In the genomic region with DNA sequence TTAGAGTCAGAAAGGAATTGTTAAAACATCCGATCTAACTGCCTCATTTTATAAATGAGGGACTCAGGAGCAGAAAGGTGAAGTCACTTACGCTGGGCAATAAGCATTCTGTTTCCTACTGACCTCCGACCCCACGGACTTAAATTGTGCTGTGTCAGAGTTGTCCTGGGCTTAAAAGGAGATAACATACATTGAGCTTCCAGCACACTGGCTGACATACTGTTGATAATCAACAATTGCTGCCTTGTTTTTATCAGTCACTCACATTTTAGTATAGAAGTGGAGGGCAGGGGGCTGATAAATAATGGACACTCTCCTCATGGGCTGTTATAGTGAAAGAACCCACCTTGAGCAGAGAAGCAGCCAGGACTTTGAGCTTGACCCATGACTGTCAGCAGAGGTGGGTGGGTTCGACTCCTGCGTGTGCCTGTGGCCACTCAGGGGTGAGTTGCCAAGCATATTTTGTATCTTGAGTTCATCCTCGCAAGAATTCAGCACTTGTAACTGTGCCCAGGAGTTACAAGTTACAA, we compare ENCODE assay signal across 1 cellular context.
TF ChIP-seq lines count a peak whose summit lies in the region.

No MANE protein-coding gene starts in this region.

TF ChIP-seq in WTC11, 78 proteins besides CTCF, POLR2A, EP300 and RAD21 (continued from another document):
- TF ChIP-seq USF2 (CRISPR knock-in tag; IDR thresholded peaks at IDR 0.05): no peak
- TF ChIP-seq NR1H2 (CRISPR knock-in tag; IDR thresholded peaks at IDR 0.05): no peak
- TF ChIP-seq, protein P1, sequence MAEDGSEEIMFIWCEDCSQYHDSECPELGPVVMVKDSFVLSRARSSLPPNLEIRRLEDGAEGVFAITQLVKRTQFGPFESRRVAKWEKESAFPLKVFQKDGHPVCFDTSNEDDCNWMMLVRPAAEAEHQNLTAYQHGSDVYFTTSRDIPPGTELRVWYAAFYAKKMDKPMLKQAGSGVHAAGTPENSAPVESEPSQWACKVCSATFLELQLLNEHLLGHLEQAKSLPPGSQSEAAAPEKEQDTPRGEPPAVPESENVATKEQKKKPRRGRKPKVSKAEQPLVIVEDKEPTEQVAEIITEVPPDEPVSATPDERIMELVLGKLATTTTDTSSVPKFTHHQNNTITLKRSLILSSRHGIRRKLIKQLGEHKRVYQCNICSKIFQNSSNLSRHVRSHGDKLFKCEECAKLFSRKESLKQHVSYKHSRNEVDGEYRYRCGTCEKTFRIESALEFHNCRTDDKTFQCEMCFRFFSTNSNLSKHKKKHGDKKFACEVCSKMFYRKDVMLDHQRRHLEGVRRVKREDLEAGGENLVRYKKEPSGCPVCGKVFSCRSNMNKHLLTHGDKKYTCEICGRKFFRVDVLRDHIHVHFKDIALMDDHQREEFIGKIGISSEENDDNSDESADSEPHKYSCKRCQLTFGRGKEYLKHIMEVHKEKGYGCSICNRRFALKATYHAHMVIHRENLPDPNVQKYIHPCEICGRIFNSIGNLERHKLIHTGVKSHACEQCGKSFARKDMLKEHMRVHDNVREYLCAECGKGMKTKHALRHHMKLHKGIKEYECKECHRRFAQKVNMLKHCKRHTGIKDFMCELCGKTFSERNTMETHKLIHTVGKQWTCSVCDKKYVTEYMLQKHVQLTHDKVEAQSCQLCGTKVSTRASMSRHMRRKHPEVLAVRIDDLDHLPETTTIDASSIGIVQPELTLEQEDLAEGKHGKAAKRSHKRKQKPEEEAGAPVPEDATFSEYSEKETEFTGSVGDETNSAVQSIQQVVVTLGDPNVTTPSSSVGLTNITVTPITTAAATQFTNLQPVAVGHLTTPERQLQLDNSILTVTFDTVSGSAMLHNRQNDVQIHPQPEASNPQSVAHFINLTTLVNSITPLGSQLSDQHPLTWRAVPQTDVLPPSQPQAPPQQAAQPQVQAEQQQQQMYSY (CRISPR knock-in tag; IDR thresholded peaks at IDR 0.05): no peak
- no peak for TF ChIP-seq PRRX2 (CRISPR knock-in tag; IDR thresholded peaks at IDR 0.05)
- no peak for TF ChIP-seq ATF1 (CRISPR knock-in tag; IDR thresholded peaks at IDR 0.05)
- no peak for TF ChIP-seq ZNF512 (CRISPR knock-in tag; IDR thresholded peaks at IDR 0.05; ENCODE audit: borderline replicate concordance)
- no peak for TF ChIP-seq USF1 (CRISPR knock-in tag; IDR thresholded peaks at IDR 0.05)
- TF ChIP-seq ZNF423 (CRISPR knock-in tag; IDR thresholded peaks at IDR 0.05): no peak
- no peak for TF ChIP-seq ZNF219 (CRISPR knock-in tag; IDR thresholded peaks at IDR 0.05; ENCODE audit: borderline replicate concordance)
- TF ChIP-seq MYBL2 (CRISPR knock-in tag; IDR thresholded peaks at IDR 0.05): no peak
- TF ChIP-seq, protein P2, sequence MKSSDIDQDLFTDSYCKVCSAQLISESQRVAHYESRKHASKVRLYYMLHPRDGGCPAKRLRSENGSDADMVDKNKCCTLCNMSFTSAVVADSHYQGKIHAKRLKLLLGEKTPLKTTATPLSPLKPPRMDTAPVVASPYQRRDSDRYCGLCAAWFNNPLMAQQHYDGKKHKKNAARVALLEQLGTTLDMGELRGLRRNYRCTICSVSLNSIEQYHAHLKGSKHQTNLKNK (CRISPR knock-in tag; IDR thresholded peaks at IDR 0.05): no peak
- no peak for TF ChIP-seq CBFB (CRISPR knock-in tag; IDR thresholded peaks at IDR 0.05; ENCODE audit: low read depth)
- no peak for TF ChIP-seq IRF2 (CRISPR knock-in tag; IDR thresholded peaks at IDR 0.05; ENCODE audit: borderline replicate concordance, low read depth)
- TF ChIP-seq, protein P3, sequence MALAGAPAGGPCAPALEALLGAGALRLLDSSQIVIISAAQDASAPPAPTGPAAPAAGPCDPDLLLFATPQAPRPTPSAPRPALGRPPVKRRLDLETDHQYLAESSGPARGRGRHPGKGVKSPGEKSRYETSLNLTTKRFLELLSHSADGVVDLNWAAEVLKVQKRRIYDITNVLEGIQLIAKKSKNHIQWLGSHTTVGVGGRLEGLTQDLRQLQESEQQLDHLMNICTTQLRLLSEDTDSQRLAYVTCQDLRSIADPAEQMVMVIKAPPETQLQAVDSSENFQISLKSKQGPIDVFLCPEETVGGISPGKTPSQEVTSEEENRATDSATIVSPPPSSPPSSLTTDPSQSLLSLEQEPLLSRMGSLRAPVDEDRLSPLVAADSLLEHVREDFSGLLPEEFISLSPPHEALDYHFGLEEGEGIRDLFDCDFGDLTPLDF (CRISPR knock-in tag; IDR thresholded peaks at IDR 0.05): no peak
